ENCODE assay signal across 9 cellular contexts in the genomic region with DNA sequence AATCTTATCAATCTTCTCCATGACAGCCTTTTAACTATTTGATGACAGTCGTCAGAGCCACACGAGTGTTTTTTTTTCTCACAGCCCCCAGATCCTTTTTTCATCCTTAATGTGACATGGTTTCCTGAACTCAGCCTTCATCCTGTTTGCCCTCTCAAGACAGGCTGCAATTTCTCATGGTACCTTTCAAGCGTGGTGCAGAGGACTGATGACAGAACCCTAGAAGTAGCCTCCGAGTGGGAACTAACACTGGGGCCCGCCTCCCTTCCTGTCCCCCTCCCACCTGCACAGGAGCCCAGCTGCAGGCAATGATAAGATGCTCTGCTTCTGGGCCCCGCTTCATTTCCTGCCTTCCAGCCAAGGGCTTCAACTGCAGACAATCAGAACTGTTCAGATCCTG.
DNase-seq lines count a peak whose midpoint lies in the region; ATAC-seq and TF ChIP-seq lines count a peak whose summit lies in the region.
"Had no signal": no experiment of that assay in that cellular context is flagged by ENCODE, and none has a peak within 500 bp of the region (broad histone marks: within the 10 kb centered on the region; RNA-seq: fewer than 3 reads in every experiment).

No MANE protein-coding gene starts in this region.

- H3K27me3 ChIP-seq in GM23338 (ENCODE audit: insufficient read depth), result no peaks in the 10 kb centered on the region

- H3K4me3 Mint-ChIP-seq in GM23338, result no peak overlapping the region
- peak overlapping the region; percentile 67 for H3K4me3 Mint-ChIP-seq in activated naive CD8-positive, alpha-beta T cell treated with anti-CD3 and anti-CD28 coated beads, Interleukin-2, amount 10 ng/mL, durations not matched to agents 7 days and 5 days

- no peaks in the 10 kb centered on the region; the same call in 1 of the 2 replicates for H3K9me2 ChIP-seq in GM23338 (ENCODE audit: insufficient read depth)

- no peaks in the 10 kb centered on the region for H3K9me3 Mint-ChIP-seq in GM23338
- peaks cover 1% of the 10 kb centered on the region for H3K9me3 Mint-ChIP-seq in activated naive CD8-positive, alpha-beta T cell treated with anti-CD3 and anti-CD28 coated beads, Interleukin-2, amount 10 ng/mL, durations not matched to agents 7 days and 5 days

- H4K20me1 ChIP-seq in GM23338 (replicated peaks; ENCODE audit: insufficient read depth), result no peaks in the 10 kb centered on the region

- no peaks in the 10 kb centered on the region for H3K36me3 ChIP-seq in GM23338 (ENCODE audit: insufficient read depth)

- H3K4me1 Mint-ChIP-seq in GM23338, result peaks cover 11% of the 10 kb centered on the region
- peaks cover 56% of the 10 kb centered on the region for H3K4me1 Mint-ChIP-seq in activated naive CD8-positive, alpha-beta T cell treated with anti-CD3 and anti-CD28 coated beads, Interleukin-2, amount 10 ng/mL, durations not matched to agents 7 days and 5 days

- peak; percentile 18 for DNase-seq in GM23338 (ENCODE audit: low spot score)
- DNase-seq in activated CD4-positive, alpha-beta T cell treated with anti-CD3 and anti-CD28 coated beads for 48 hours, result peak; percentile 55
- peak; percentile 60 for DNase-seq in activated naive CD8-positive, alpha-beta T cell treated with anti-CD3 and anti-CD28 coated beads, Interleukin-2, amount 10 ng/mL, durations not matched to agents 7 days and 5 days
- DNase-seq in stimulated activated CD4-positive, alpha-beta T cell treated with anti-CD3 and anti-CD28 coated beads, Interleukin-2, amount 100 ng/mL, for 4 hours (ENCODE audit: low read depth), result peak; percentile 13
- no peak for DNase-seq in NCI-H128 (lab: John Stamatoyannopoulos, UW; ENCODE audit: unreplicated experiment)
- DNase-seq: NCI-H2107 had no signal

- POLR2A ChIA-PET in activated naive CD8-positive, alpha-beta T cell treated with anti-CD3 and anti-CD28 coated beads, Interleukin-2, amount 10 ng/mL, durations not matched to agents 7 days and 5 days (lab: Charles Lee), result interaction anchor here (1.2 to 1.9 kb wide), 4 partner anchors 11 to 121 kb away, joined by 3 to 9 read pairs (median 5); a partner anchor contains a TSS

- H3F3A ChIP-seq in GM23338 (replicated peaks; ENCODE audit: low read depth), result no peaks in the 10 kb centered on the region

- TF ChIP-seq CTCF in GM23338 (conservative IDR thresholded peaks at IDR 0.05; ENCODE audit: low read depth in 2 of 2), result no peak

- no peaks in the 10 kb centered on the region for H3K36me3 Mint-ChIP-seq in GM23338 (ENCODE audit: low read depth)
- peaks cover 4% of the 10 kb centered on the region for H3K36me3 Mint-ChIP-seq in activated naive CD8-positive, alpha-beta T cell treated with anti-CD3 and anti-CD28 coated beads, Interleukin-2, amount 10 ng/mL, durations not matched to agents 7 days and 5 days

- H3K79me2 ChIP-seq in GM23338 (replicated peaks; ENCODE audit: insufficient read depth), result no peaks in the 10 kb centered on the region

- H3K27ac Mint-ChIP-seq in GM23338, result no peak overlapping the region
- peak overlapping the region; percentile 88 for H3K27ac Mint-ChIP-seq in activated naive CD8-positive, alpha-beta T cell treated with anti-CD3 and anti-CD28 coated beads, Interleukin-2, amount 10 ng/mL, durations not matched to agents 7 days and 5 days

- ATAC-seq in GM23338 (no peak), HG02798 (IDR thresholded peaks at IDR 0.05; ENCODE audit: poor library complexity, unreplicated experiment) (no peak), HG02610 (IDR thresholded peaks at IDR 0.05; ENCODE audit: unreplicated experiment) (no peak), HG02840 (IDR thresholded peaks at IDR 0.05; ENCODE audit: low FRiP score, unreplicated experiment) (no peak)
- peak; percentile 82 for ATAC-seq in activated naive CD8-positive, alpha-beta T cell treated with anti-CD3 and anti-CD28 coated beads, Interleukin-2, amount 10 ng/mL, durations not matched to agents 7 days and 5 days (ENCODE audit: low read depth)

- no peaks in the 10 kb centered on the region for H3K4me1 ChIP-seq in GM23338 (ENCODE audit: insufficient read depth)

- no peak overlapping the region for H3K4me3 ChIP-seq in GM23338

- no peak overlapping the region for H3K27ac ChIP-seq in GM23338 (ENCODE audit: low read depth)

- peaks cover 1% of the 10 kb centered on the region for H3K27me3 Mint-ChIP-seq in GM23338 (ENCODE audit: insufficient read depth, low read depth, poor library complexity)
- no peaks in the 10 kb centered on the region for H3K27me3 Mint-ChIP-seq in activated naive CD8-positive, alpha-beta T cell treated with anti-CD3 and anti-CD28 coated beads, Interleukin-2, amount 10 ng/mL, durations not matched to agents 7 days and 5 days

- no peak overlapping the region for H2AFZ ChIP-seq in GM23338

- H3K4me2 ChIP-seq in GM23338, result no peak overlapping the region

TF ChIP-seq in GM23338, 12 proteins besides CTCF, POLR2A, EP300 and RAD21 (continues in another document):
- TF ChIP-seq JUNB (IDR thresholded peaks at IDR 0.05; ENCODE audit: unreplicated experiment), result no peak
- TF ChIP-seq, protein P1, sequence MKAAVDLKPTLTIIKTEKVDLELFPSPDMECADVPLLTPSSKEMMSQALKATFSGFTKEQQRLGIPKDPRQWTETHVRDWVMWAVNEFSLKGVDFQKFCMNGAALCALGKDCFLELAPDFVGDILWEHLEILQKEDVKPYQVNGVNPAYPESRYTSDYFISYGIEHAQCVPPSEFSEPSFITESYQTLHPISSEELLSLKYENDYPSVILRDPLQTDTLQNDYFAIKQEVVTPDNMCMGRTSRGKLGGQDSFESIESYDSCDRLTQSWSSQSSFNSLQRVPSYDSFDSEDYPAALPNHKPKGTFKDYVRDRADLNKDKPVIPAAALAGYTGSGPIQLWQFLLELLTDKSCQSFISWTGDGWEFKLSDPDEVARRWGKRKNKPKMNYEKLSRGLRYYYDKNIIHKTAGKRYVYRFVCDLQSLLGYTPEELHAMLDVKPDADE (IDR thresholded peaks at IDR 0.05), result no peak
- TF ChIP-seq EZH2phosphoT487 (IDR thresholded peaks at IDR 0.05; ENCODE audit: unreplicated experiment), result no peak
- TF ChIP-seq NANOG (IDR thresholded peaks at IDR 0.05; ENCODE audit: borderline replicate concordance), result no peak
- TF ChIP-seq ZNF331 (CRISPR knock-in tag; IDR thresholded peaks at IDR 0.05; ENCODE audit: low read depth), result no peak
- TF ChIP-seq, protein P2, sequence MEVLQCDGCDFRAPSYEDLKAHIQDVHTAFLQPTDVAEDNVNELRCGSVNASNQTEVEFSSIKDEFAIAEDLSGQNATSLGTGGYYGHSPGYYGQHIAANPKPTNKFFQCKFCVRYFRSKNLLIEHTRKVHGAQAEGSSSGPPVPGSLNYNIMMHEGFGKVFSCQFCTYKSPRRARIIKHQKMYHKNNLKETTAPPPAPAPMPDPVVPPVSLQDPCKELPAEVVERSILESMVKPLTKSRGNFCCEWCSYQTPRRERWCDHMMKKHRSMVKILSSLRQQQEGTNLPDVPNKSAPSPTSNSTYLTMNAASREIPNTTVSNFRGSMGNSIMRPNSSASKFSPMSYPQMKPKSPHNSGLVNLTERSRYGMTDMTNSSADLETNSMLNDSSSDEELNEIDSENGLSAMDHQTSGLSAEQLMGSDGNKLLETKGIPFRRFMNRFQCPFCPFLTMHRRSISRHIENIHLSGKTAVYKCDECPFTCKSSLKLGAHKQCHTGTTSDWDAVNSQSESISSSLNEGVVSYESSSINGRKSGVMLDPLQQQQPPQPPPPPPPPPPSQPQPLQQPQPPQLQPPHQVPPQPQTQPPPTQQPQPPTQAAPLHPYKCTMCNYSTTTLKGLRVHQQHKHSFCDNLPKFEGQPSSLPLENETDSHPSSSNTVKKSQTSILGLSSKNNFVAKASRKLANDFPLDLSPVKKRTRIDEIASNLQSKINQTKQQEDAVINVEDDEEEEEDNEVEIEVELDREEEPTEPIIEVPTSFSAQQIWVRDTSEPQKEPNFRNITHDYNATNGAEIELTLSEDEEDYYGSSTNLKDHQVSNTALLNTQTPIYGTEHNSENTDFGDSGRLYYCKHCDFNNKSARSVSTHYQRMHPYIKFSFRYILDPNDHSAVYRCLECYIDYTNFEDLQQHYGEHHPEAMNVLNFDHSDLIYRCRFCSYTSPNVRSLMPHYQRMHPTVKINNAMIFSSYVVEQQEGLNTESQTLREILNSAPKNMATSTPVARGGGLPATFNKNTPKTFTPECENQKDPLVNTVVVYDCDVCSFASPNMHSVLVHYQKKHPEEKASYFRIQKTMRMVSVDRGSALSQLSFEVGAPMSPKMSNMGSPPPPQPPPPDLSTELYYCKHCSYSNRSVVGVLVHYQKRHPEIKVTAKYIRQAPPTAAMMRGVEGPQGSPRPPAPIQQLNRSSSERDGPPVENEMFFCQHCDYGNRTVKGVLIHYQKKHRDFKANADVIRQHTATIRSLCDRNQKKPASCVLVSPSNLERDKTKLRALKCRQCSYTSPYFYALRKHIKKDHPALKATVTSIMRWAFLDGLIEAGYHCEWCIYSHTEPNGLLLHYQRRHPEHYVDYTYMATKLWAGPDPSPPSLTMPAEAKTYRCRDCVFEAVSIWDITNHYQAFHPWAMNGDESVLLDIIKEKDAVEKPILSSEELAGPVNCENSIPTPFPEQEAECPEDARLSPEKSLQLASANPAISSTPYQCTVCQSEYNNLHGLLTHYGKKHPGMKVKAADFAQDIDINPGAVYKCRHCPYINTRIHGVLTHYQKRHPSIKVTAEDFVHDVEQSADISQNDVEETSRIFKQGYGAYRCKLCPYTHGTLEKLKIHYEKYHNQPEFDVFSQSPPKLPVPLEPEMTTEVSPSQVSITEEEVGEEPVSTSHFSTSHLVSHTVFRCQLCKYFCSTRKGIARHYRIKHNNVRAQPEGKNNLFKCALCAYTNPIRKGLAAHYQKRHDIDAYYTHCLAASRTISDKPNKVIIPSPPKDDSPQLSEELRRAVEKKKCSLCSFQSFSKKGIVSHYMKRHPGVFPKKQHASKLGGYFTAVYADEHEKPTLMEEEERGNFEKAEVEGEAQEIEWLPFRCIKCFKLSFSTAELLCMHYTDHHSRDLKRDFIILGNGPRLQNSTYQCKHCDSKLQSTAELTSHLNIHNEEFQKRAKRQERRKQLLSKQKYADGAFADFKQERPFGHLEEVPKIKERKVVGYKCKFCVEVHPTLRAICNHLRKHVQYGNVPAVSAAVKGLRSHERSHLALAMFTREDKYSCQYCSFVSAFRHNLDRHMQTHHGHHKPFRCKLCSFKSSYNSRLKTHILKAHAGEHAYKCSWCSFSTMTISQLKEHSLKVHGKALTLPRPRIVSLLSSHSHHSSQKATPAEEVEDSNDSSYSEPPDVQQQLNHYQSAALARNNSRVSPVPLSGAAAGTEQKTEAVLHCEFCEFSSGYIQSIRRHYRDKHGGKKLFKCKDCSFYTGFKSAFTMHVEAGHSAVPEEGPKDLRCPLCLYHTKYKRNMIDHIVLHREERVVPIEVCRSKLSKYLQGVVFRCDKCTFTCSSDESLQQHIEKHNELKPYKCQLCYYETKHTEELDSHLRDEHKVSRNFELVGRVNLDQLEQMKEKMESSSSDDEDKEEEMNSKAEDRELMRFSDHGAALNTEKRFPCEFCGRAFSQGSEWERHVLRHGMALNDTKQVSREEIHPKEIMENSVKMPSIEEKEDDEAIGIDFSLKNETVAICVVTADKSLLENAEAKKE (CRISPR knock-in tag; IDR thresholded peaks at IDR 0.05), result no peak
- no peak for TF ChIP-seq ZNF114 (CRISPR knock-in tag; IDR thresholded peaks at IDR 0.05)
- no peak for TF ChIP-seq EZH2 (IDR thresholded peaks at IDR 0.05; ENCODE audit: low read depth, unreplicated experiment)
- TF ChIP-seq CREB1 (CRISPR knock-in tag; IDR thresholded peaks at IDR 0.05; ENCODE audit: low read depth), result no peak
